26 cellular contexts compared by ENCODE assay signal in the genomic region with DNA sequence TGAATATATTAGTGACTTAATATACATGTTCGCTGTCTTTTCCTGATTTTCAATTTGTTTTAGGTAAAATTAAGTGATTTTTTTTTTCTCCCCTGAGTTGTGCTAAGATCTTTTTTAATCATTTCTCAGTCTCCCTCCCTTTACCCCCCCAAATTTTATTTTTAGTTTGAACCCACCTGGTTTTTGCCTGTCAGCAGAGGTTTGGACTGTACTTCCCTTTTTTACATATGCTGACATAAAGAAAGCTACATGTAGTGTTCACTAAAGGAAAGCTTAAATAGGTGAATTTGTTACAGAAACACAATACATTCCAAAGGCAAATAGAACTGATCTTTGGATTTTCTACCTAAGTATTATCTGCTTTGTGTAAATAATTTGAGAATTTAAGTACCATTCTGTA.
"Had no signal": no experiment of that assay in that cellular context is flagged by ENCODE, and none has a peak within 500 bp of the region (broad histone marks: within the 10 kb centered on the region; RNA-seq: fewer than 3 reads in every experiment).

No MANE protein-coding gene starts in this region.

- H3K4me1 ChIP-seq: psoas muscle, tibial nerve had no signal

- FAIRE-seq: colon, islet of Langerhans, urothelium cell line had no signal

- H3K27ac Mint-ChIP-seq: activated CD4-positive, alpha-beta T cell treated with anti-CD3 and anti-CD28 coated beads, Interleukin-2, amount 10 ng/mL, durations not matched to agents 24 days and 14 days; activated CD8-positive, alpha-beta T cell treated with anti-CD3 and anti-CD28 coated beads for 36 hours; activated T-cell treated with anti-CD3 and anti-CD28 coated beads, Interleukin-2, amount 50 U/mL, for 24 hours; activated T-helper 2 cell treated with anti-CD3 and anti-CD28 coated beads, Interferon-gamma antibody, Interleukin-2, Interleukin-4, amounts not matched to agents 10 μg/mL and 5 μg/mL and 100 μg/mL, durations not matched to agents 14 hours and 24 hours and 36 hours; endodermal cell; natural killer cell had no signal

- H3K4me1 Mint-ChIP-seq: activated CD4-positive, alpha-beta T cell treated with anti-CD3 and anti-CD28 coated beads, Interleukin-2, amount 10 ng/mL, durations not matched to agents 24 days and 14 days; endodermal cell; natural killer cell had no signal

- H3K4me3 Mint-ChIP-seq: activated CD4-positive, alpha-beta T cell treated with anti-CD3 and anti-CD28 coated beads, Interleukin-2, amount 10 ng/mL, durations not matched to agents 24 days and 14 days; activated CD8-positive, alpha-beta T cell treated with anti-CD3 and anti-CD28 coated beads for 36 hours; activated T-cell treated with anti-CD3 and anti-CD28 coated beads, Interleukin-2, amount 50 U/mL, for 24 hours; endodermal cell; natural killer cell had no signal

- ATAC-seq: activated CD8-positive, alpha-beta T cell treated with anti-CD3 and anti-CD28 coated beads for 36 hours; left cardiac atrium; natural killer cell; psoas muscle; right cardiac atrium; stimulated activated naive CD8-positive, alpha-beta T cell treated with anti-CD3 and anti-CD28 coated beads, Interleukin-15, Interleukin-2, amounts not matched to agents 100 U/mL and 50 U/mL, for 24 hours had no signal

- H3K9me3 Mint-ChIP-seq: activated CD4-positive, alpha-beta T cell treated with anti-CD3 and anti-CD28 coated beads, Interleukin-2, amount 10 ng/mL, durations not matched to agents 24 days and 14 days; activated CD8-positive, alpha-beta T cell treated with anti-CD3 and anti-CD28 coated beads for 36 hours; activated T-cell treated with anti-CD3 and anti-CD28 coated beads, Interleukin-2, amount 50 U/mL, for 24 hours; activated T-helper 2 cell treated with anti-CD3 and anti-CD28 coated beads, Interferon-gamma antibody, Interleukin-2, Interleukin-4, amounts not matched to agents 10 μg/mL and 5 μg/mL and 100 μg/mL, durations not matched to agents 14 hours and 24 hours and 36 hours; endodermal cell; natural killer cell had no signal

- H3K4me3 ChIP-seq: ovary, psoas muscle, tibial nerve had no signal

- H3K27me3 Mint-ChIP-seq: activated CD4-positive, alpha-beta T cell treated with anti-CD3 and anti-CD28 coated beads, Interleukin-2, amount 10 ng/mL, durations not matched to agents 24 days and 14 days; activated CD8-positive, alpha-beta T cell treated with anti-CD3 and anti-CD28 coated beads for 36 hours; activated T-cell treated with anti-CD3 and anti-CD28 coated beads, Interleukin-2, amount 50 U/mL, for 24 hours had no signal

- H3K27ac ChIP-seq: brain microvascular endothelial cell, epithelial cell of prostate, ovary, psoas muscle, tibial nerve had no signal

- H3K36me3 Mint-ChIP-seq: natural killer cell had no signal

- DNase-seq: activated CD4-positive, alpha-beta T cell treated with anti-CD3 and anti-CD28 coated beads, Interleukin-2, amount 10 ng/mL, durations not matched to agents 24 days and 14 days; activated CD4-positive, CD25-positive, alpha-beta regulatory T cell; activated CD8-positive, alpha-beta T cell treated with anti-CD3 and anti-CD28 coated beads for 36 hours; activated naive CD4-positive, alpha-beta T cell treated with Interleukin-2 at 50 U/mL for 16 hours; activated T-cell treated with anti-CD3 and anti-CD28 coated beads, Interleukin-2, amount 50 U/mL, for 24 hours; anterior cingulate cortex; brain microvascular endothelial cell; central memory CD4-positive, alpha-beta T cell; endodermal cell; foreskin fibroblast; glutamatergic neuron; hippocampal formation; left cardiac atrium; natural killer cell; ovary; psoas muscle; right cardiac atrium; stimulated activated CD4-positive, alpha-beta T cell treated with anti-CD3 and anti-CD28 coated beads, Interleukin-2, amount 100 ng/mL, for 24 hours; stimulated activated naive CD8-positive, alpha-beta T cell treated with anti-CD3 and anti-CD28 coated beads, Interleukin-15, Interleukin-2, amounts not matched to agents 100 U/mL and 50 U/mL, for 24 hours; substantia nigra had no signal

- H3K9me3 ChIP-seq: ovary, psoas muscle, tibial nerve had no signal

- H3K36me3 ChIP-seq: brain microvascular endothelial cell, ovary had no signal

- H3K27me3 ChIP-seq: brain microvascular endothelial cell, ovary, tibial nerve had no signal
